Comparison of ENCODE assay signal across 28 cellular contexts in the genomic region with DNA sequence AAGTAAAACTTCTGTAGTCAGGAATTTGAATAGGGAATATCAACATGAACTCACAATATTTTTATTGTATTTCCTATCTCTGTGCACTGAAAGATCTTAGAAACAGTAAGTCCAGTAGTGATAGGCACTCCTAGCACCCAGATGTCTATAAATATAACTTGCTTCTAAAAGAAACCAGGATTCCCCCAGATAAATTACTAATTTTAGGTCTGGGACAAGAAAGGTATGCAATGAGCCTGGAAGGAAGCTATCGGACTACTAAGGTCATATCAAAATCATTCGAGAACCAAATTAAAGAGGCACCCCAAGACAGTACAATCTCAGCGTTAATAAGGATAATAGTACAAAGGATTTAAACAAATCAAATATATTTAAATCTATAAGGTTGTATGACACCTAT. TPM values are rescaled to one million over a fixed set of nuclear protein-coding genes. Genes with fewer than 3 reads are reported as not detected.
DNase-seq lines count a peak whose midpoint lies in the region; ATAC-seq and TF ChIP-seq lines count a peak whose summit lies in the region.
"Had no signal": no experiment of that assay in that cellular context is flagged by ENCODE, and none has a peak within 500 bp of the region (broad histone marks: within the 10 kb centered on the region; RNA-seq: fewer than 3 reads in every experiment).

No MANE protein-coding gene starts in this region.

- intact Hi-C loops in heart right ventricle (cut with DNase I) (loop anchor here in 1 of 10 donors (10.0 kb wide), 1 partner anchor 953 kb away; no protein-coding TSS in a partner anchor), right cardiac atrium (cut with DNase I) (no loop called here), left ventricle myocardium superior (cut with micrococcal nuclease) (loop anchor here (10.0 kb wide), 1 partner anchor 953 kb away; no protein-coding TSS in a partner anchor)

- H3K9me2 ChIP-seq in Karpas-422 (replicated peaks; ENCODE audit: insufficient read depth, low read length): no peaks in the 10 kb centered on the region

- WGBS in heart right ventricle, 2 donors: 56 to 68% methylated on average over 3 of the region's 3 CpGs
- WGBS in right cardiac atrium: 72% methylated on average over 3 of the region's 3 CpGs

- H3K36me3 ChIP-seq in cardiac muscle cell (no peaks in the 10 kb centered on the region), right atrium auricular region (peaks cover 5% of the 10 kb centered on the region), heart right ventricle (peaks cover 0 to 23% (median under 1%) of the 10 kb centered on the region in 9 donors), Karpas-422 (ENCODE audit: insufficient read depth, low read length) (no peaks in the 10 kb centered on the region)
- H3K36me3 ChIP-seq: BE2C, BLaER1 had no signal

- TF ChIP-seq CTCF in cardiac muscle cell (IDR thresholded peaks at IDR 0.05; ENCODE audit: low read depth, low read length) (no peak), right atrium auricular region (IDR thresholded peaks at IDR 0.05) (no peak), heart right ventricle (IDR thresholded peaks at IDR 0.05) (no peak)

- H3K9me3 ChIP-seq in cardiac muscle cell (ENCODE audit: low read depth): no peaks in the 10 kb centered on the region
- no peaks in the 10 kb centered on the region for H3K9me3 ChIP-seq in right atrium auricular region
- no peaks in the 10 kb centered on the region for H3K9me3 ChIP-seq in heart right ventricle
- no peaks in the 10 kb centered on the region for H3K9me3 ChIP-seq in right cardiac atrium (ENCODE audit: control insufficient read depth, low read length)
- H3K9me3 ChIP-seq in Karpas-422 (ENCODE audit: low read length): no peaks in the 10 kb centered on the region
- H3K9me3 ChIP-seq: BE2C, BLaER1 had no signal

- DNase-seq in cardiac muscle cell (ENCODE audit: low read depth in 1 of 2, low spot score in 1 of 2) (no peak), right atrium auricular region (ENCODE audit: low spot score) (no peak), heart right ventricle (no peak), right cardiac atrium (no peak), left ventricle myocardium superior (no peak), Karpas-422 (no peak)
- DNase-seq: 8988T; ACHN; BE2C; C1 segment of cervical spinal cord; CD4-positive, alpha-beta memory T cell; CD4-positive, CD25-positive, alpha-beta regulatory T cell; CD8-positive, alpha-beta memory T cell; COR-L47; DMS 273 treated with DMSO at 0.1 percent for 48 hours; DMS153; DMS53; DMS79; DND-41; EL; GDM1 had no signal

- peaks cover 12% of the 10 kb centered on the region for H3K4me1 ChIP-seq in cardiac muscle cell (ENCODE audit: low read depth)
- H3K4me1 ChIP-seq in right atrium auricular region: no peaks in the 10 kb centered on the region
- H3K4me1 ChIP-seq in heart right ventricle: peaks cover 0 to 24% (median 3%) of the 10 kb centered on the region in 9 donors
- H3K4me1 ChIP-seq in right cardiac atrium (ENCODE audit: control insufficient read depth, insufficient read depth, low read length): peaks cover 3% of the 10 kb centered on the region
- H3K4me1 ChIP-seq in Karpas-422 (ENCODE audit: low read length): peaks cover 15% of the 10 kb centered on the region
- H3K4me1 ChIP-seq: BE2C had no signal

- H4K20me1 ChIP-seq in Karpas-422 (ENCODE audit: insufficient read depth, low read depth, low read length): no peaks in the 10 kb centered on the region
- H4K20me1 ChIP-seq: BLaER1 had no signal

- H3K27ac ChIP-seq in cardiac muscle cell: peak overlapping the region; percentile 7
- no peak overlapping the region for H3K27ac ChIP-seq in right atrium auricular region
- peak overlapping the region in 5 of 10 donors; percentile 9 to 69 (median 54) for H3K27ac ChIP-seq in heart right ventricle
- H3K27ac ChIP-seq in right cardiac atrium (ENCODE audit: low read length): no peak overlapping the region
- no peak overlapping the region for H3K27ac ChIP-seq in Karpas-422 (ENCODE audit: low read length)
- H3K27ac ChIP-seq: BLaER1 had no signal

- no peak overlapping the region for H3K4me3 ChIP-seq in cardiac muscle cell
- no peak overlapping the region for H3K4me3 ChIP-seq in right atrium auricular region
- no peak overlapping the region for H3K4me3 ChIP-seq in heart right ventricle
- no peak overlapping the region for H3K4me3 ChIP-seq in right cardiac atrium (ENCODE audit: low read length)
- no peak overlapping the region for H3K4me3 ChIP-seq in Karpas-422 (ENCODE audit: low read length)
- H3K4me3 ChIP-seq: BLaER1, GM12878 had no signal

- H3K27me3 ChIP-seq in cardiac muscle cell: no peaks in the 10 kb centered on the region
- H3K27me3 ChIP-seq in right atrium auricular region: no peaks in the 10 kb centered on the region
- H3K27me3 ChIP-seq in heart right ventricle: no peaks in the 10 kb centered on the region
- no peaks in the 10 kb centered on the region for H3K27me3 ChIP-seq in right cardiac atrium (ENCODE audit: control insufficient read depth, insufficient read depth)
- H3K27me3 ChIP-seq in Karpas-422 (ENCODE audit: low read length): no peaks in the 10 kb centered on the region
- H3K27me3 ChIP-seq: BE2C, BLaER1 had no signal

- H3K9ac ChIP-seq in Karpas-422 (ENCODE audit: low read length): no peak overlapping the region
- H3K9ac ChIP-seq: BLaER1 had no signal

- ATAC-seq in heart right ventricle (peak in 5 of 8 donors; percentile 29 to 77 (median 52)), right cardiac atrium (no peak), left ventricle myocardium superior (peak; percentile 59)
- ATAC-seq: GM12878 had no signal

- no peak overlapping the region for H2AFZ ChIP-seq in Karpas-422 (ENCODE audit: low read length)

- H3K4me2 ChIP-seq in Karpas-422 (ENCODE audit: low read depth, low read length, poor library complexity, severe bottlenecking): no peak overlapping the region
- H3K4me2 ChIP-seq: BLaER1 had no signal

- H3K79me2 ChIP-seq in Karpas-422 (ENCODE audit: low read length): no peaks in the 10 kb centered on the region

RNA-seq across cellular contexts. Expression of a gene that starts 47.4 kb away (rescaled TPM):
- 0.07 TPM in 1 of 2 replicates, not detected in the other for total RNA-seq in cardiac muscle cell
- polyA plus RNA-seq in cardiac muscle cell: 0.26 and 0.69 TPM in 2 replicates
- total RNA-seq in right atrium auricular region: 10 to 100 TPM in 1 of 2 donors, under 1 TPM in 1; 0.12 to 21.0 TPM
- total RNA-seq in heart right ventricle: not detected
- under 1 TPM in 1 of 2 donors, not detected in 1; 0.01 TPM for polyA plus RNA-seq in heart right ventricle
- 1 to 10 TPM in 1 of 4 donors, under 1 TPM in 2, not detected in 1; 0.26 to 1.2 (median 0.37) TPM for total RNA-seq in right cardiac atrium
- 0.84 TPM for polyA plus RNA-seq in right cardiac atrium
- total RNA-seq in left ventricle myocardium superior: not detected
- not detected in 2 replicates for total RNA-seq in Karpas-422 (2014; rRNA removed; shearing (Covaris generic); ENCODE audit: low replicate concordance)
- total RNA-seq: A673; CD4-positive, alpha-beta memory T cell; CD4-positive, CD25-positive, alpha-beta regulatory T cell; CD8-positive, alpha-beta memory T cell; Daoy; G401 had no signal
- polyA plus RNA-seq: AG04450; CD14-positive monocyte; CD4-positive, alpha-beta memory T cell; CD4-positive, CD25-positive, alpha-beta regulatory T cell; CD8-positive, alpha-beta memory T cell had no signal

RNA-seq across cellular contexts. Expression of a gene that starts 58.0 kb away (rescaled TPM):
- total RNA-seq in cardiac muscle cell (28.2 and 81.3 TPM in 2 replicates), right atrium auricular region (1 to 10 TPM; 4.0 to 4.6 TPM), heart right ventricle (1 to 10 TPM; 2.5 to 5.5 (median 3.8) TPM), right cardiac atrium (1 to 10 TPM; 3.7 to 6.2 (median 4.2) TPM), left ventricle myocardium superior (5.7 TPM)
- polyA plus RNA-seq in cardiac muscle cell (19.4 and 21.5 TPM in 2 replicates), heart right ventricle (1 to 10 TPM; 1.9 to 4.1 TPM), right cardiac atrium (2.6 TPM)
- total RNA-seq in Karpas-422 (2014; rRNA removed; shearing (Covaris generic); ENCODE audit: low replicate concordance): not detected in 2 replicates
- total RNA-seq: CD4-positive, alpha-beta memory T cell; CD4-positive, CD25-positive, alpha-beta regulatory T cell; GM12878 had no signal
- polyA plus RNA-seq: CD4-positive, alpha-beta memory T cell; CD4-positive, CD25-positive, alpha-beta regulatory T cell; CD8-positive, alpha-beta memory T cell; GM12878 had no signal

Comparison
In these comparisons a context has a peak if more than half of its experiments do, and no peak if none do; other contexts are left out.
1. ATAC-seq: peak in heart right ventricle (5 of 8) and left ventricle myocardium superior (single experiment); none in right cardiac atrium (0 of 2).